In genomic region chr3:121152573-121152972, GRCh38 we compare ENCODE assay signal across 9 cellular contexts.
A peak's percentile ranks its signal among the peaks of the same experiment; 100 is the strongest.
DNase-seq lines count a peak whose midpoint lies in the region; ATAC-seq, FAIRE-seq and TF ChIP-seq lines count a peak whose summit lies in the region.
"Had no signal": no experiment of that assay in that cellular context is flagged by ENCODE, and none has a peak within 500 bp of the region (broad histone marks: within the 10 kb centered on the region; RNA-seq: fewer than 3 reads in every experiment).

No MANE protein-coding gene starts in this region.

- H2BK5ac ChIP-seq in H9 (ENCODE audit: insufficient read length, low read length): no peak overlapping the region

- H3K79me2 ChIP-seq in H9 (ENCODE audit: insufficient read depth, low read length): no peaks in the 10 kb centered on the region

- H3K27ac Mint-ChIP-seq in H9: peak overlapping the region in 2 of 3 experiments; percentile 5 to 25; a peak in 4 of 7 replicates
- no peak overlapping the region for H3K27ac Mint-ChIP-seq in naive thymus-derived CD8-positive, alpha-beta T cell

- H3K4me3 Mint-ChIP-seq in H9: no peak overlapping the region
- no peak overlapping the region for H3K4me3 Mint-ChIP-seq in naive thymus-derived CD8-positive, alpha-beta T cell

- H4K20me1 ChIP-seq in H9 (ENCODE audit: control insufficient read depth, insufficient read depth, insufficient read length): no peaks in the 10 kb centered on the region

- H3K9me3 Mint-ChIP-seq in H9: no peaks in the 10 kb centered on the region
- H3K9me3 Mint-ChIP-seq in naive thymus-derived CD8-positive, alpha-beta T cell: peaks cover 0 to 8% (median 0%) of the 10 kb centered on the region in 9 donors

- H2AFZ ChIP-seq in H9 (ENCODE audit: low read length): no peak overlapping the region

- DNase-seq in H9: no peak
- peak; percentile 10 for DNase-seq in RPMI7951 (ENCODE audit: low read depth)
- peak; percentile 0 for DNase-seq in fibroblast of villous mesenchyme (ENCODE audit: low read depth)
- no peak for DNase-seq in urothelium cell line (ENCODE audit: low spot score)
- no peak for DNase-seq in naive thymus-derived CD8-positive, alpha-beta T cell
- DNase-seq: NCI-H1436 treated with DMSO at 0.1 percent for 48 hours had no signal

- peaks cover 33 to 34% of the 10 kb centered on the region in 2 experiments for H3K4me1 Mint-ChIP-seq in H9
- no peaks in the 10 kb centered on the region for H3K4me1 Mint-ChIP-seq in naive thymus-derived CD8-positive, alpha-beta T cell

- peaks cover 4 to 7% (median 7%) of the 10 kb centered on the region in 3 experiments; a peak in 5 of 7 replicates for H3K36me3 Mint-ChIP-seq in H9 (ENCODE audit: insufficient read depth in 1 of 3, low read depth in 3 of 3)
- H3K36me3 Mint-ChIP-seq in naive thymus-derived CD8-positive, alpha-beta T cell: no peaks in the 10 kb centered on the region

- H4K5ac ChIP-seq in H9 (ENCODE audit: insufficient read length, low read depth, low read length): no peak overlapping the region

- H3K27ac ChIP-seq in C4-2B (no peak overlapping the region), H9 (ENCODE audit: insufficient read length, low read depth, low read length) (no peak overlapping the region)

- H2AK5ac ChIP-seq in H9 (ENCODE audit: insufficient read length, low read length): no peak overlapping the region

- no peak overlapping the region for H2BK120ac ChIP-seq in H9 (ENCODE audit: low read depth, low read length, poor library complexity, severe bottlenecking)

- H3K14ac ChIP-seq in H9 (ENCODE audit: insufficient read depth, low read length): no peak overlapping the region

- no peak overlapping the region for H3T11ph ChIP-seq in H9 (ENCODE audit: low read length)

- POLR2A ChIA-PET in naive thymus-derived CD8-positive, alpha-beta T cell (lab: Charles Lee): no interaction called here

- H3K79me1 ChIP-seq in H9 (ENCODE audit: insufficient read depth, low read depth, low read length, poor library complexity, severe bottlenecking): no peaks in the 10 kb centered on the region

- no peak overlapping the region for H3K4me2 ChIP-seq in H9 (ENCODE audit: insufficient read depth, insufficient read length, low read length)

- TF ChIP-seq CTCF in C4-2B (conservative IDR thresholded peaks at IDR 0.05) (peak; percentile 76), H9 (conservative IDR thresholded peaks at IDR 0.05) (peak; percentile 53; the same call in 2 of the 3 replicates), fibroblast of villous mesenchyme (IDR thresholded peaks at IDR 0.05; ENCODE audit: insufficient read depth, low read depth, low read length) (peak; percentile 6)

- no peak overlapping the region for H3K18ac ChIP-seq in H9 (ENCODE audit: insufficient read length, low read depth, low read length)

- no peak overlapping the region for H3K9ac ChIP-seq in H9 (ENCODE audit: extremely low read depth, insufficient read length, low read length)

- no peak overlapping the region for H3K56ac ChIP-seq in H9 (ENCODE audit: insufficient read length, low read depth, low read length)

- no peak for FAIRE-seq in urothelium cell line (lab: Jason Lieb, UNC)

- H2BK20ac ChIP-seq in H9 (ENCODE audit: low read depth, low read length, poor library complexity, severe bottlenecking): no peak overlapping the region

- no peak overlapping the region for H4K8ac ChIP-seq in H9 (replicated peaks; ENCODE audit: insufficient read length, low read depth, low read length)

- H3K27me3 ChIP-seq in H9 (ENCODE audit: insufficient read depth, low read length): no peaks in the 10 kb centered on the region

- WGBS in H9 (ENCODE audit: extremely low coverage, insufficient read length, low lambda C conversion rate): no CpG with 5 or more reads among the region's 4 CpGs

- no peaks in the 10 kb centered on the region for H3K23me2 ChIP-seq in H9 (ENCODE audit: insufficient read length, low read depth, low read length, poor library complexity, severe bottlenecking)

- no peaks in the 10 kb centered on the region for H3K4me1 ChIP-seq in H9 (ENCODE audit: insufficient read depth, low read length)

- H3K4ac ChIP-seq in H9 (ENCODE audit: low read depth, low read length): no peak overlapping the region

- H4K91ac ChIP-seq in H9 (ENCODE audit: insufficient read length, low read depth, low read length): no peak overlapping the region

- no peak overlapping the region for H2BK12ac ChIP-seq in H9 (ENCODE audit: insufficient read length, low read depth, low read length)

- no peak for ATAC-seq in GM21737 (IDR thresholded peaks at IDR 0.05; ENCODE audit: unreplicated experiment)
- ATAC-seq in naive thymus-derived CD8-positive, alpha-beta T cell: no peak
- no peak for ATAC-seq in GM21723 (IDR thresholded peaks at IDR 0.05; ENCODE audit: unreplicated experiment)

- no peak overlapping the region for H3K23ac ChIP-seq in H9 (ENCODE audit: insufficient read length, low read depth, low read length)

- H3K9me3 ChIP-seq in H9 (ENCODE audit: control insufficient read depth, low read depth, low read length): no peaks in the 10 kb centered on the region

- no peak overlapping the region for H3K4me3 ChIP-seq in fibroblast of villous mesenchyme (ENCODE audit: low read depth, low read length)

- H2BK15ac ChIP-seq in H9 (ENCODE audit: low read depth, low read length): no peak overlapping the region

- no peaks in the 10 kb centered on the region for H3K27me3 Mint-ChIP-seq in H9 (ENCODE audit: low read depth)
- no peaks in the 10 kb centered on the region for H3K27me3 Mint-ChIP-seq in naive thymus-derived CD8-positive, alpha-beta T cell

Comparison
In these comparisons a context has a peak if more than half of its experiments do, and no peak if none do; other contexts are left out.
1. CTCF ChIP-seq: peak in every context shown above with its lines; median percentile 76 in C4-2B; 53 in H9; 6 in fibroblast of villous mesenchyme.
2. DNase-seq: peak in RPMI7951 (single experiment) and fibroblast of villous mesenchyme (single experiment); none in H9 (single experiment), urothelium cell line (single experiment) and naive thymus-derived CD8-positive, alpha-beta T cell (0 of 10).
3. H3K27ac Mint-ChIP-seq: peak in H9 (2 of 3); none in naive thymus-derived CD8-positive, alpha-beta T cell (0 of 10).